16 cellular contexts compared by ENCODE assay signal in the genomic region with DNA sequence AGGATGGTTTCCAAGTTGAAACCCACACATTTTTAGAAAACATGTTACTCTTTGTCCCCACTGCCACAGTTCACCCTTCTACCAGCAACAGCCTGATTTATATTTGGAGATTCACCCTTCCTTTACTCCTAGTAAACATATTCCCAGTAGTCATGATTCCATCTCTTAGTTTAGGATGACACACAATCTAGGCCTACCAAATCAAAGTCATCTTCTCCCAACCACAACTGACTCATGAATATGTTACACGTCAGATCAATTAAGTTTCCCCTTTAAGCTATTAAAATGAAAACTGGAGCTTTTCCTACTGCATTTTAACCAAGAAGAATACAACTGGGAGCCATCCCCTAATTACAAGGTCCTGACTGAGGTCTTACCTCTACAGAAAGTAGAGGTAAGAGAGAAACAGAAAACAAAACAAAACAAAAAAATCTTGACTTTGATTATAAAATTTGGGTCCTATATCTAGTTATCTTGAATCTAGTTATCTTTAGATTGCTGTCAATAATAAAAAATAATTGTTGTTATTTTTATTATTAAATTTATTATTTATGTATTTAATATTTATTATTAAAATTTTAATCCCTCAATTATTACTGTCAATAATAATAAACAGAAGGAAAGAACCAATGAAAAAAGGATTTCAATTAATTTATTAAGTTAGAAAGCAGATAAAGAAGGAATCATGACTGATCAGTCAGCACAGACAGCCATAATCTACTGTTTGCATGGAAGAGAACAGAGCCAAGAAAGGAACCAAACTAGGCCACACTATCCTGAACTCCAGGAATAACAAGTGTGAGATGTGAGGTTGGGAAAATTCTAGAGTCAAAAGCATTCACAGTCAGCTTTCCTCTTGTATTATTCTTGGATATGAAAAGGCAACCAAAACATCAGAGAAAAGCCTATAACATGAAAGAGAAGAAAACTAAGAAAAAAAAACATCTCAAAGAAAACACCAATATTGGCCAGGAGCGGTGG. TPM values are rescaled to one million over a fixed set of nuclear protein-coding genes. Genes with fewer than 3 reads are reported as not detected.
DNase-seq lines count a peak whose midpoint lies in the region; ATAC-seq and TF ChIP-seq lines count a peak whose summit lies in the region.
"Had no signal": no experiment of that assay in that cellular context is flagged by ENCODE, and none has a peak within 500 bp of the region (broad histone marks: within the 10 kb centered on the region; RNA-seq: fewer than 3 reads in every experiment).

No MANE protein-coding gene starts in this region.

- H2BK20ac ChIP-seq in IMR-90 (ENCODE audit: low read depth, low read length) = 0 out of 2 replicates have a peak overlapping the region, but pooled peaks have one; percentile 39

- in situ Hi-C loops in IMR-90 (cut with MboI; ENCODE audit: low sequenced_read_pairs) (loop anchor here (25.0 kb wide), 1 partner anchor 954 kb away; no protein-coding TSS in a partner anchor), mammary epithelial cell (cut with MboI; ENCODE audit: low sequenced_read_pairs in 2 of 2) (no loop called here)

- no peak for TF ChIP-seq POLR2A in IMR-90 (IDR thresholded peaks at IDR 0.05; ENCODE audit: low read depth, low read length)
- no peak for TF ChIP-seq POLR2A in body of pancreas (IDR thresholded peaks at IDR 0.05)

- H3K79me1 ChIP-seq in IMR-90 (ENCODE audit: low read depth in 1 of 2, low read length in 2 of 2) (peaks cover 0 to 3% of the 10 kb centered on the region in 2 experiments; a peak in 2 of 4 replicates), mesendoderm (ENCODE audit: low read length) (no peaks in the 10 kb centered on the region)

- H4K20me1 ChIP-seq in IMR-90 (ENCODE audit: insufficient read depth, low read length) (no peaks in the 10 kb centered on the region), mammary epithelial cell (ENCODE audit: insufficient read depth, low read length) (no peaks in the 10 kb centered on the region)

- H3K79me2 ChIP-seq in mammary epithelial cell (ENCODE audit: insufficient read depth, low read length) (peaks cover 3% of the 10 kb centered on the region), mesendoderm (ENCODE audit: control insufficient read depth, insufficient read depth, low read length) (no peaks in the 10 kb centered on the region)

- intact Hi-C loops in IMR-90 (cut with micrococcal nuclease) = no loop called here
- intact Hi-C loops in mammary epithelial cell (cut with micrococcal nuclease) = no loop called here
- intact Hi-C loops in body of pancreas (cut with DNase I) = no loop called here

- CTCF ChIA-PET in IMR-90 (lab: Yijun Ruan, JAX) (interaction anchor here (0.6 kb wide), 1 partner anchor 208 kb away, joined by 3 read pairs; no protein-coding TSS in a partner anchor), mammary epithelial cell (lab: Charles Lee; ENCODE audit: low non-redundant PET) (no interaction called here)

- BruUV-seq in IMR-90 (replicated peaks; lab: Mats Ljungman, UMichigan) (no TSS peak), mammary epithelial cell (replicated peaks; lab: Mats Ljungman, UMichigan) (no TSS peak)

- H4K91ac ChIP-seq in IMR-90 (ENCODE audit: insufficient read depth, low read depth, low read length) = no peak overlapping the region

- H3K4me1 ChIP-seq in IMR-90 (ENCODE audit: control insufficient read depth, insufficient read depth, low read length) = peaks cover 1% of the 10 kb centered on the region; the same call in 1 of the 2 replicates
- no peaks in the 10 kb centered on the region for H3K4me1 ChIP-seq in mammary epithelial cell (ENCODE audit: insufficient read depth, low read length)
- H3K4me1 ChIP-seq in body of pancreas = peaks cover 37% of the 10 kb centered on the region
- H3K4me1 ChIP-seq in mesendoderm (ENCODE audit: control insufficient read depth, low read depth, low read length) = no peaks in the 10 kb centered on the region
- H3K4me1 ChIP-seq: heart left ventricle had no signal

- H3K4ac ChIP-seq in IMR-90 (ENCODE audit: low read depth, low read length) (no peak overlapping the region), mesendoderm (ENCODE audit: low read depth, low read length) (no peak overlapping the region)

- DNase-seq in AG20443 (ENCODE audit: low spot score) (peak; percentile 61), IMR-90 (peak; percentile 85), mammary epithelial cell (peak; percentile 71), iris pigment epithelial cell (ENCODE audit: low read depth) (peak; percentile 39), body of pancreas (no peak), H4 (ENCODE audit: low spot score) (no peak), mesendoderm (no peak)
- DNase-seq: activated CD8-positive, alpha-beta memory T cell treated with anti-CD3 and anti-CD28 coated beads for 24 hours; Calu3; heart left ventricle; KG1; midbrain; NCI-H1105 treated with DMSO at 0.1 percent for 48 hours; NCI-H748 treated with DMSO at 0.1 percent for 48 hours had no signal

- dilution Hi-C loops in IMR-90 (cut with HindIII; ENCODE audit: low sequenced_read_pairs, unreplicated experiment) = no loop called here
- dilution Hi-C loops in mammary epithelial cell (cut with HindIII; ENCODE audit: low sequenced_read_pairs) = no loop called here

- H2BK5ac ChIP-seq in IMR-90 (ENCODE audit: low read depth, low read length, poor library complexity, severe bottlenecking) (peak overlapping the region; percentile 50), mesendoderm (ENCODE audit: low read length) (no peak overlapping the region)

- no peak overlapping the region for H3K27ac ChIP-seq in IMR-90 (ENCODE audit: insufficient read depth, low read length)
- H3K27ac ChIP-seq in mammary epithelial cell (ENCODE audit: insufficient read depth, low read depth, low read length) = no peak overlapping the region
- H3K27ac ChIP-seq in body of pancreas = no peak overlapping the region
- no peak overlapping the region for H3K27ac ChIP-seq in mesendoderm (ENCODE audit: low read depth, low read length)
- H3K27ac ChIP-seq: heart left ventricle had no signal

- H3K9me3 ChIP-seq in IMR-90 (ENCODE audit: control insufficient read depth, insufficient read depth, low read length) (no peaks in the 10 kb centered on the region), mammary epithelial cell (replicated peaks; ENCODE audit: insufficient read depth, low read length) (no peaks in the 10 kb centered on the region), body of pancreas (peaks cover 0 to 3% (median 0%) of the 10 kb centered on the region in 3 donors)

- H2AK9ac ChIP-seq in IMR-90 (replicated peaks; ENCODE audit: low read depth, low read length, poor library complexity) = no peak overlapping the region

- POLR2A ChIA-PET in IMR-90 (lab: Charles Lee; ENCODE audit: unreplicated experiment) = no interaction called here

- H3K23ac ChIP-seq in IMR-90 (ENCODE audit: low read depth, low read length) (no peak overlapping the region), mesendoderm (ENCODE audit: low read length) (no peak overlapping the region)

- TF ChIP-seq RAD21 in IMR-90 (IDR thresholded peaks at IDR 0.05; ENCODE audit: low read length) = no peak

- H3K4me3 ChIP-seq in IMR-90 (ENCODE audit: insufficient read depth, low read depth, low read length) = no peak overlapping the region
- no peak overlapping the region for H3K4me3 ChIP-seq in mammary epithelial cell (replicated peaks in 1 of 3; ENCODE audit: insufficient read depth in 1 of 3, low read depth in 2 of 3, low read length in 3 of 3)
- no peak overlapping the region for H3K4me3 ChIP-seq in body of pancreas
- no peak overlapping the region for H3K4me3 ChIP-seq in mesendoderm (ENCODE audit: low read length)
- H3K4me3 ChIP-seq: heart left ventricle had no signal

- no peak overlapping the region for H3K14ac ChIP-seq in IMR-90 (replicated peaks; ENCODE audit: low read depth, low read length)

- H3K9me1 ChIP-seq in IMR-90 (ENCODE audit: insufficient read depth, low read length) = no peaks in the 10 kb centered on the region

- no peak overlapping the region for H4K8ac ChIP-seq in IMR-90 (ENCODE audit: low read depth in 2 of 2, low read length in 2 of 2)
- no peak overlapping the region for H4K8ac ChIP-seq in mesendoderm (ENCODE audit: low read depth, low read length)

- H4K5ac ChIP-seq in IMR-90 (ENCODE audit: low read depth, low read length) (peak overlapping the region; percentile 87; the same call in 1 of the 2 replicates), mesendoderm (ENCODE audit: low read length) (no peak overlapping the region)

- H2BK15ac ChIP-seq in IMR-90 (ENCODE audit: low read depth, low read length) (peak overlapping the region; percentile 37), mesendoderm (replicated peaks; ENCODE audit: low read depth) (no peak overlapping the region)

- H2AK5ac ChIP-seq in IMR-90 (ENCODE audit: low read depth, low read length) (peak overlapping the region; percentile 81; the same call in 1 of the 2 replicates), mesendoderm (ENCODE audit: low read length) (no peak overlapping the region)

- WGBS in IMR-90 (ENCODE audit: extremely low coverage in 2 of 2, insufficient read length in 1 of 2), 2 experiments = no CpG with 5 or more reads among the region's 2 CpGs
- 50% methylated on average over 2 of the region's 2 CpGs for WGBS in mammary epithelial cell (ENCODE audit: low coverage, missing lambda C conversion rate)
- 92 to 95% methylated on average over 2 of the region's 2 CpGs for whole genome bisulfite sequencing in body of pancreas, 2 donors
- WGBS in mesendoderm (ENCODE audit: extremely low coverage, insufficient coverage, low lambda C conversion rate) = no CpG with 5 or more reads among the region's 2 CpGs

- H3K18ac ChIP-seq in IMR-90 (ENCODE audit: low read depth, low read length) = peak overlapping the region; percentile 88; the same call in 1 of the 2 replicates
- H3K18ac ChIP-seq in mesendoderm (ENCODE audit: low read length) = no peak overlapping the region

- H3K27me3 ChIP-seq in IMR-90 (ENCODE audit: control insufficient read depth, insufficient read depth, low read length) (no peaks in the 10 kb centered on the region), mammary epithelial cell (ENCODE audit: insufficient read depth, low read length) (no peaks in the 10 kb centered on the region), body of pancreas (no peaks in the 10 kb centered on the region), mesendoderm (ENCODE audit: insufficient read depth, low read length, poor library complexity) (no peaks in the 10 kb centered on the region)
- H3K27me3 ChIP-seq: heart left ventricle had no signal

- TF ChIP-seq CTCF in IMR-90 (conservative IDR thresholded peaks at IDR 0.05; ENCODE audit: low read depth, low read length) (no peak), mammary epithelial cell (conservative IDR thresholded peaks at IDR 0.05 in 1 of 2, IDR thresholded peaks at IDR 0.05 in 1 of 2; ENCODE audit: extremely low read depth in 1 of 2, insufficient read depth in 1 of 2, low read depth in 1 of 2, low read length in 2 of 2) (no peak), body of pancreas (IDR thresholded peaks at IDR 0.05) (no peak)

- no peak overlapping the region for H3K56ac ChIP-seq in IMR-90 (ENCODE audit: extremely low read depth, insufficient read depth, low read length)
- no peak overlapping the region for H3K56ac ChIP-seq in mesendoderm (ENCODE audit: low read length)

- no peak overlapping the region for H3K9ac ChIP-seq in IMR-90 (ENCODE audit: low read depth, low read length)
- H3K9ac ChIP-seq in mammary epithelial cell (ENCODE audit: insufficient read depth, low read length) = no peak overlapping the region
- H3K9ac ChIP-seq in mesendoderm (ENCODE audit: low read length) = no peak overlapping the region

- H2BK120ac ChIP-seq in IMR-90 (ENCODE audit: low read depth, low read length) = peak overlapping the region; percentile 56; the same call in 1 of the 2 replicates
- H2BK120ac ChIP-seq in mesendoderm (ENCODE audit: low read depth, low read length) = no peak overlapping the region

- peak overlapping the region; percentile 50; the same call in 1 of the 2 replicates for H3K4me2 ChIP-seq in IMR-90 (ENCODE audit: low read depth, low read length)
- H3K4me2 ChIP-seq in mammary epithelial cell (ENCODE audit: insufficient read depth, low read depth, low read length) = no peak overlapping the region
- H3K4me2 ChIP-seq in mesendoderm (ENCODE audit: low read length) = no peak overlapping the region

- H3K36me3 ChIP-seq in IMR-90 (ENCODE audit: control insufficient read depth, insufficient read depth, low read length) (0 out of 2 replicates have a peak, but pooled peaks cover 1% of the 10 kb centered on the region), mammary epithelial cell (ENCODE audit: insufficient read depth, low read length) (peaks cover 2% of the 10 kb centered on the region), body of pancreas (replicated peaks in 1 of 2; ENCODE audit: insufficient read depth in 1 of 2, low read depth in 2 of 2) (no peaks in the 10 kb centered on the region), mesendoderm (ENCODE audit: control insufficient read depth, insufficient read depth, low read length) (no peaks in the 10 kb centered on the region)

- peak; percentile 61; the same call in 1 of the 2 replicates for ATAC-seq in IMR-90 (ENCODE audit: low read depth)
- ATAC-seq in body of pancreas = no peak
- ATAC-seq in GM18868 (IDR thresholded peaks at IDR 0.05; ENCODE audit: unreplicated experiment) = no peak
- ATAC-seq: heart left ventricle, Panc1 had no signal

- H2AFZ ChIP-seq in IMR-90 (replicated peaks; ENCODE audit: low read length, poor library complexity) (no peak overlapping the region), mammary epithelial cell (ENCODE audit: low read depth, low read length) (no peak overlapping the region)

RNA-seq across cellular contexts. Expression of a gene that starts 12.5 kb away (rescaled TPM):
- 8.1 and 21.4 TPM in 2 replicates for total RNA-seq in IMR-90 (2012; rRNA removed)
- 6.1 and 9.8 TPM in 2 replicates for polyA plus RNA-seq in IMR-90 (2012; rRNA removed)
- 2.3 and 2.6 TPM in 2 replicates for polyA plus RNA-seq in IMR-90 (2012; cell fraction: cytosol; rRNA removed)
- 3.0 and 5.6 TPM in 2 replicates for polyA plus RNA-seq in IMR-90 (2012; cell fraction: nucleus; rRNA removed; ENCODE audit: low replicate concordance)
- 10 to 100 TPM; 16.3 to 17.0 TPM for total RNA-seq in mammary epithelial cell
- 14.8 TPM for polyA plus RNA-seq in mammary epithelial cell
- 23.2 TPM for polyA minus RNA-seq in mammary epithelial cell
- total RNA-seq in body of pancreas = 10 to 100 TPM; 10.9 to 18.9 TPM
- 32.4 and 36.9 TPM in 2 replicates for total RNA-seq in H4 (2014; rRNA removed; shearing (Covaris generic))
- polyA plus RNA-seq in mesendoderm (2013, experiment 1 of 2) = 7.7 TPM
- 8.7 TPM for polyA plus RNA-seq in mesendoderm (2013, experiment 2 of 2)

Comparison
In these comparisons a context has a peak if more than half of its experiments do, and no peak if none do; other contexts are left out.
1. DNase-seq: peak in AG20443 (single experiment), IMR-90 (single experiment), mammary epithelial cell (single experiment) and iris pigment epithelial cell (single experiment); none in body of pancreas (0 of 4), H4 (single experiment) and mesendoderm (single experiment).